In genomic region chr3:197664423-197665141, GRCh38 we compare ENCODE assay signal across 8 cellular contexts.
A peak's percentile ranks its signal among the peaks of the same experiment; 100 is the strongest.
DNase-seq lines count a peak whose midpoint lies in the region; ATAC-seq and TF ChIP-seq lines count a peak whose summit lies in the region.
"Not testable (repeated sequence)": the region's sequence is repeated elsewhere in the genome, so short reads cannot be mapped to it uniquely, and the experiment has no call there.

No MANE protein-coding gene starts in this region.

- CTCF ChIA-PET in activated CD8-positive, alpha-beta T cell treated with anti-CD3 and anti-CD28 coated beads, Interleukin-2, amount 10 ng/mL, durations not matched to agents 7 days and 5 days (lab: Charles Lee), result not testable (repeated sequence)

- TF ChIP-seq POLR2A in right lobe of liver (IDR thresholded peaks at IDR 0.05), result not testable (repeated sequence)

- not testable (repeated sequence) for H3K36me3 ChIP-seq in HUES64 (ENCODE audit: insufficient read depth, low read length); right lobe of liver

- peak; percentile 36 for ATAC-seq in GM19043 (IDR thresholded peaks at IDR 0.05; ENCODE audit: low read depth, unreplicated experiment)
- peak; percentile 34 for ATAC-seq in HG02763 (IDR thresholded peaks at IDR 0.05; ENCODE audit: unreplicated experiment)
- peak; percentile 74 for ATAC-seq in activated CD8-positive, alpha-beta T cell treated with anti-CD3 and anti-CD28 coated beads, Interleukin-2, amount 10 ng/mL, durations not matched to agents 7 days and 5 days
- ATAC-seq in right lobe of liver, result peak; percentile 39 to 57 (median 54)

- not testable (repeated sequence) for H3K36me3 Mint-ChIP-seq in activated CD8-positive, alpha-beta T cell treated with anti-CD3 and anti-CD28 coated beads, Interleukin-2, amount 10 ng/mL, durations not matched to agents 7 days and 5 days (ENCODE audit: low read depth); chondrocyte (ENCODE audit: low read depth)

- not testable (repeated sequence) for H3K27ac ChIP-seq in HUES64 (ENCODE audit: low read depth, low read length); right lobe of liver

- intact Hi-C loops in right lobe of liver (cut with DNase I), result not testable (repeated sequence)

- 3% methylated on average over 10 of the region's 29 CpGs for WGBS in HUES64
- 0% methylated on average over 7 of the region's 29 CpGs for WGBS in right lobe of liver (ENCODE audit: insufficient coverage, low coverage, low lambda C conversion rate, missing lambda C conversion rate)

- DNase-seq in AG09309 (ENCODE audit: low read depth); chondrocyte (ENCODE audit: low spot score): not testable (repeated sequence)
- DNase-seq in activated CD8-positive, alpha-beta T cell treated with anti-CD3 and anti-CD28 coated beads, Interleukin-2, amount 10 ng/mL, durations not matched to agents 7 days and 5 days, result peak; percentile 47
- peak in 1 of 3 donors; percentile 23 for DNase-seq in right lobe of liver
- DNase-seq in stimulated activated CD4-positive, alpha-beta T cell treated with anti-CD3 and anti-CD28 coated beads, Interleukin-15, amount 100 ng/mL, for 24 hours, result peak; percentile 41

- not testable (repeated sequence) for H3K27me3 Mint-ChIP-seq in activated CD8-positive, alpha-beta T cell treated with anti-CD3 and anti-CD28 coated beads, Interleukin-2, amount 10 ng/mL, durations not matched to agents 7 days and 5 days (ENCODE audit: low read depth); chondrocyte (ENCODE audit: low read depth)

- H3K4me1 Mint-ChIP-seq in activated CD8-positive, alpha-beta T cell treated with anti-CD3 and anti-CD28 coated beads, Interleukin-2, amount 10 ng/mL, durations not matched to agents 7 days and 5 days (ENCODE audit: low read depth), result peaks cover 11% of the 10 kb centered on the region
- H3K4me1 Mint-ChIP-seq in chondrocyte (ENCODE audit: low read depth), result not testable (repeated sequence)

- H3K4me3 ChIP-seq in AG09309 (ENCODE audit: control insufficient read depth, low read depth, low read length), result peak overlapping the region; percentile 35
- H3K4me3 ChIP-seq in HUES64 (ENCODE audit: low read length), result peak overlapping the region; percentile 40; the same call in 1 of the 2 replicates
- peak overlapping the region; percentile 23 to 44 (median 35) for H3K4me3 ChIP-seq in right lobe of liver

- H3K27me3 ChIP-seq in HUES64 (ENCODE audit: insufficient read depth, low read length); right lobe of liver: not testable (repeated sequence)

- POLR2A ChIA-PET in activated CD8-positive, alpha-beta T cell treated with anti-CD3 and anti-CD28 coated beads, Interleukin-2, amount 10 ng/mL, durations not matched to agents 7 days and 5 days (lab: Charles Lee), result not testable (repeated sequence)

- peak overlapping the region; percentile 45 for H3K4me3 Mint-ChIP-seq in activated CD8-positive, alpha-beta T cell treated with anti-CD3 and anti-CD28 coated beads, Interleukin-2, amount 10 ng/mL, durations not matched to agents 7 days and 5 days
- H3K4me3 Mint-ChIP-seq in chondrocyte (ENCODE audit: unreplicated experiment), result peak overlapping the region; percentile 50

- H3K9me3 Mint-ChIP-seq in activated CD8-positive, alpha-beta T cell treated with anti-CD3 and anti-CD28 coated beads, Interleukin-2, amount 10 ng/mL, durations not matched to agents 7 days and 5 days (ENCODE audit: insufficient read depth); chondrocyte (ENCODE audit: low read depth): not testable (repeated sequence)

- H3K9ac ChIP-seq in HUES64 (ENCODE audit: low read depth, low read length), result not testable (repeated sequence)

- H3K4me1 ChIP-seq in HUES64 (ENCODE audit: insufficient read depth, low read length); right lobe of liver: not testable (repeated sequence)

- not testable (repeated sequence) for H3K9me3 ChIP-seq in HUES64 (ENCODE audit: insufficient read depth, low read depth, low read length); right lobe of liver

- H3K27ac Mint-ChIP-seq in activated CD8-positive, alpha-beta T cell treated with anti-CD3 and anti-CD28 coated beads, Interleukin-2, amount 10 ng/mL, durations not matched to agents 7 days and 5 days; chondrocyte (ENCODE audit: unreplicated experiment): not testable (repeated sequence)

- not testable (repeated sequence) for TF ChIP-seq CTCF in AG09309 (IDR thresholded peaks at IDR 0.05; ENCODE audit: control insufficient read depth, insufficient read depth, low read depth, low read length, missing control alignments)
- TF ChIP-seq CTCF in chondrocyte (IDR thresholded peaks at IDR 0.05), result peak; percentile 28
- peak in 1 of 4 donors; percentile 9 for TF ChIP-seq CTCF in right lobe of liver (IDR thresholded peaks at IDR 0.05)
